In genomic region chr12:129676411-129676810, GRCh38 we compare ENCODE assay signal across 25 cellular contexts.
DNase-seq lines count a peak whose midpoint lies in the region; ATAC-seq and TF ChIP-seq lines count a peak whose summit lies in the region.
"Had no signal": no experiment of that assay in that cellular context is flagged by ENCODE, and none has a peak within 500 bp of the region (broad histone marks: within the 10 kb centered on the region; RNA-seq: fewer than 3 reads in every experiment).

No MANE protein-coding gene starts in this region.

- no peak for TF ChIP-seq CTCF in neural progenitor cell (IDR thresholded peaks at IDR 0.05)

- no peaks in the 10 kb centered on the region for H3K27me3 Mint-ChIP-seq in activated CD4-positive, alpha-beta T cell treated with anti-CD3 and anti-CD28 coated beads, Interleukin-2, amount 10 ng/mL, durations not matched to agents 24 days and 14 days
- H3K27me3 Mint-ChIP-seq in activated CD4-positive, alpha-beta T cell treated with anti-CD3 and anti-CD28 coated beads, Interleukin-2, amount 10 ng/mL, durations not matched to agents 7 days and 5 days = no peaks in the 10 kb centered on the region
- peaks cover 2% of the 10 kb centered on the region for H3K27me3 Mint-ChIP-seq in neural progenitor cell (ENCODE audit: insufficient read depth, low read depth)
- no peaks in the 10 kb centered on the region for H3K27me3 Mint-ChIP-seq in stimulated activated naive CD8-positive, alpha-beta T cell treated with anti-CD3 and anti-CD28 coated beads, Interleukin-15, amount 100 ng/mL, for 72 hours
- H3K27me3 Mint-ChIP-seq: CD4-positive, CD25-positive, alpha-beta regulatory T cell had no signal

- no peaks in the 10 kb centered on the region for H3K4me1 ChIP-seq in neural progenitor cell
- H3K4me1 ChIP-seq: HAP-1, SJCRH30 had no signal

- H3K9me3 ChIP-seq in neural progenitor cell (ENCODE audit: low read depth) = no peaks in the 10 kb centered on the region
- H3K9me3 ChIP-seq: HAP-1, SJCRH30 had no signal

- ATAC-seq in stimulated activated naive CD8-positive, alpha-beta T cell treated with anti-CD3 and anti-CD28 coated beads, Interleukin-15, amount 100 ng/mL, for 72 hours = no peak
- ATAC-seq: Right ventricle myocardium inferior had no signal

- no peaks in the 10 kb centered on the region for H4K20me1 ChIP-seq in neural progenitor cell (ENCODE audit: low read depth)

- no peak overlapping the region for H2AFZ ChIP-seq in neural progenitor cell (replicated peaks)
- H2AFZ ChIP-seq: PC-9 had no signal

- H3K4me3 Mint-ChIP-seq in activated CD4-positive, alpha-beta T cell treated with anti-CD3 and anti-CD28 coated beads, Interleukin-2, amount 10 ng/mL, durations not matched to agents 24 days and 14 days = no peak overlapping the region
- H3K4me3 Mint-ChIP-seq in activated CD4-positive, alpha-beta T cell treated with anti-CD3 and anti-CD28 coated beads, Interleukin-2, amount 10 ng/mL, durations not matched to agents 7 days and 5 days = no peak overlapping the region
- H3K4me3 Mint-ChIP-seq in neural progenitor cell = no peak overlapping the region
- H3K4me3 Mint-ChIP-seq in stimulated activated naive CD8-positive, alpha-beta T cell treated with anti-CD3 and anti-CD28 coated beads, Interleukin-15, amount 100 ng/mL, for 72 hours = no peak overlapping the region
- H3K4me3 Mint-ChIP-seq: CD4-positive, CD25-positive, alpha-beta regulatory T cell; HFFc6 had no signal

- H3F3A ChIP-seq in neural progenitor cell (ENCODE audit: low read depth) = no peaks in the 10 kb centered on the region

- no peaks in the 10 kb centered on the region for H3K9me3 Mint-ChIP-seq in activated CD4-positive, alpha-beta T cell treated with anti-CD3 and anti-CD28 coated beads, Interleukin-2, amount 10 ng/mL, durations not matched to agents 24 days and 14 days
- peaks cover 2% of the 10 kb centered on the region for H3K9me3 Mint-ChIP-seq in activated CD4-positive, alpha-beta T cell treated with anti-CD3 and anti-CD28 coated beads, Interleukin-2, amount 10 ng/mL, durations not matched to agents 7 days and 5 days
- peaks cover 10% of the 10 kb centered on the region for H3K9me3 Mint-ChIP-seq in neural progenitor cell
- peaks cover 0 to 27% of the 10 kb centered on the region in 2 donors for H3K9me3 Mint-ChIP-seq in stimulated activated naive CD8-positive, alpha-beta T cell treated with anti-CD3 and anti-CD28 coated beads, Interleukin-15, amount 100 ng/mL, for 72 hours

- no peaks in the 10 kb centered on the region for H3K36me3 ChIP-seq in neural progenitor cell
- H3K36me3 ChIP-seq: HAP-1, SJCRH30 had no signal

- H3K36me3 Mint-ChIP-seq in activated CD4-positive, alpha-beta T cell treated with anti-CD3 and anti-CD28 coated beads, Interleukin-2, amount 10 ng/mL, durations not matched to agents 24 days and 14 days (ENCODE audit: low read depth) = no peaks in the 10 kb centered on the region
- H3K36me3 Mint-ChIP-seq in activated CD4-positive, alpha-beta T cell treated with anti-CD3 and anti-CD28 coated beads, Interleukin-2, amount 10 ng/mL, durations not matched to agents 7 days and 5 days (ENCODE audit: low read depth) = no peaks in the 10 kb centered on the region
- H3K36me3 Mint-ChIP-seq in neural progenitor cell = peaks cover 15% of the 10 kb centered on the region
- H3K36me3 Mint-ChIP-seq: CD4-positive, CD25-positive, alpha-beta regulatory T cell had no signal

- POLR2A ChIA-PET in activated CD4-positive, alpha-beta T cell treated with anti-CD3 and anti-CD28 coated beads, Interleukin-2, amount 10 ng/mL, durations not matched to agents 7 days and 5 days (lab: Charles Lee) = no interaction called here

- no peak overlapping the region for H3K4me3 ChIP-seq in neural progenitor cell
- H3K4me3 ChIP-seq: HAP-1, PC-9, SJCRH30 had no signal

- H3K9ac ChIP-seq in neural progenitor cell = no peak overlapping the region

- H3K27ac Mint-ChIP-seq in activated CD4-positive, alpha-beta T cell treated with anti-CD3 and anti-CD28 coated beads, Interleukin-2, amount 10 ng/mL, durations not matched to agents 24 days and 14 days = no peak overlapping the region
- no peak overlapping the region for H3K27ac Mint-ChIP-seq in activated CD4-positive, alpha-beta T cell treated with anti-CD3 and anti-CD28 coated beads, Interleukin-2, amount 10 ng/mL, durations not matched to agents 7 days and 5 days
- H3K27ac Mint-ChIP-seq in neural progenitor cell = peak overlapping the region; percentile 30
- H3K27ac Mint-ChIP-seq in stimulated activated naive CD8-positive, alpha-beta T cell treated with anti-CD3 and anti-CD28 coated beads, Interleukin-15, amount 100 ng/mL, for 72 hours = no peak overlapping the region
- H3K27ac Mint-ChIP-seq: CD4-positive, CD25-positive, alpha-beta regulatory T cell; HFFc6 had no signal

- H3K79me2 ChIP-seq in neural progenitor cell (ENCODE audit: low read depth) = no peaks in the 10 kb centered on the region

- intact Hi-C loops in activated CD4-positive, alpha-beta T cell treated with anti-CD3 and anti-CD28 coated beads, Interleukin-2, amount 10 ng/mL, durations not matched to agents 24 days and 14 days (cut with micrococcal nuclease) = no loop called here
- intact Hi-C loops in head of caudate nucleus (cut with DNase I) = no loop called here

- no peaks in the 10 kb centered on the region for H3K4me1 Mint-ChIP-seq in activated CD4-positive, alpha-beta T cell treated with anti-CD3 and anti-CD28 coated beads, Interleukin-2, amount 10 ng/mL, durations not matched to agents 24 days and 14 days
- no peaks in the 10 kb centered on the region for H3K4me1 Mint-ChIP-seq in activated CD4-positive, alpha-beta T cell treated with anti-CD3 and anti-CD28 coated beads, Interleukin-2, amount 10 ng/mL, durations not matched to agents 7 days and 5 days
- peaks cover 7% of the 10 kb centered on the region for H3K4me1 Mint-ChIP-seq in neural progenitor cell
- no peaks in the 10 kb centered on the region for H3K4me1 Mint-ChIP-seq in stimulated activated naive CD8-positive, alpha-beta T cell treated with anti-CD3 and anti-CD28 coated beads, Interleukin-15, amount 100 ng/mL, for 72 hours
- H3K4me1 Mint-ChIP-seq: CD4-positive, CD25-positive, alpha-beta regulatory T cell had no signal

- peak; percentile 14 for DNase-seq in activated CD4-positive, alpha-beta T cell treated with anti-CD3 and anti-CD28 coated beads, Interleukin-2, amount 10 ng/mL, durations not matched to agents 24 days and 14 days
- DNase-seq in activated CD4-positive, alpha-beta T cell treated with anti-CD3 and anti-CD28 coated beads, Interleukin-2, amount 10 ng/mL, durations not matched to agents 7 days and 5 days = no peak
- peak in 35 of 42 donors; percentile 11 to 70 (median 51) for DNase-seq in head of caudate nucleus
- no peak for DNase-seq in neural progenitor cell (ENCODE audit: low spot score)
- DNase-seq in superior temporal gyrus (ENCODE audit: extremely low spot score) = peak; percentile 79
- DNase-seq in NCI-H2171 (lab: John Stamatoyannopoulos, UW) = no peak
- no peak for DNase-seq in stimulated activated naive CD8-positive, alpha-beta T cell treated with anti-CD3 and anti-CD28 coated beads, Interleukin-15, amount 100 ng/mL, for 72 hours
- no peak for DNase-seq in SK-N-DZ (ENCODE audit: low spot score)
- DNase-seq: ACHN; CD4-positive, CD25-positive, alpha-beta regulatory T cell; DMS153; GOT3; HFFc6; KBM-7; MV-4-11; NCI-H1105 treated with DMSO at 0.1 percent for 48 hours; NCI-H146; NCI-H2029; NCI-H446 treated with DMSO at 0.1 percent for 48 hours; NCI-H526; PC-9; SJCRH30 had no signal

- no peaks in the 10 kb centered on the region for H3K27me3 ChIP-seq in neural progenitor cell
- H3K27me3 ChIP-seq: SJCRH30 had no signal

- H3K4me2 ChIP-seq in neural progenitor cell = no peak overlapping the region
- H3K4me2 ChIP-seq: PC-9 had no signal

- CTCF ChIA-PET in activated CD4-positive, alpha-beta T cell treated with anti-CD3 and anti-CD28 coated beads, Interleukin-2, amount 10 ng/mL, durations not matched to agents 7 days and 5 days (lab: Charles Lee) = no interaction called here

- no peak overlapping the region for H3K27ac ChIP-seq in neural progenitor cell
- H3K27ac ChIP-seq: 22Rv1, PC-9, SJCRH30 had no signal

Comparison
In these comparisons a context has a peak if more than half of its experiments do, and no peak if none do; other contexts are left out.
1. DNase-seq: peak in activated CD4-positive, alpha-beta T cell treated with anti-CD3 and anti-CD28 coated beads, Interleukin-2, amount 10 ng/mL, durations not matched to agents 24 days and 14 days (single experiment), head of caudate nucleus (35 of 42) and superior temporal gyrus (single experiment); none in activated CD4-positive, alpha-beta T cell treated with anti-CD3 and anti-CD28 coated beads, Interleukin-2, amount 10 ng/mL, durations not matched to agents 7 days and 5 days (single experiment), neural progenitor cell (single experiment), NCI-H2171 (single experiment), stimulated activated naive CD8-positive, alpha-beta T cell treated with anti-CD3 and anti-CD28 coated beads, Interleukin-15, amount 100 ng/mL, for 72 hours (0 of 2) and SK-N-DZ (single experiment).